8 cellular contexts compared by ENCODE assay signal in the genomic region with DNA sequence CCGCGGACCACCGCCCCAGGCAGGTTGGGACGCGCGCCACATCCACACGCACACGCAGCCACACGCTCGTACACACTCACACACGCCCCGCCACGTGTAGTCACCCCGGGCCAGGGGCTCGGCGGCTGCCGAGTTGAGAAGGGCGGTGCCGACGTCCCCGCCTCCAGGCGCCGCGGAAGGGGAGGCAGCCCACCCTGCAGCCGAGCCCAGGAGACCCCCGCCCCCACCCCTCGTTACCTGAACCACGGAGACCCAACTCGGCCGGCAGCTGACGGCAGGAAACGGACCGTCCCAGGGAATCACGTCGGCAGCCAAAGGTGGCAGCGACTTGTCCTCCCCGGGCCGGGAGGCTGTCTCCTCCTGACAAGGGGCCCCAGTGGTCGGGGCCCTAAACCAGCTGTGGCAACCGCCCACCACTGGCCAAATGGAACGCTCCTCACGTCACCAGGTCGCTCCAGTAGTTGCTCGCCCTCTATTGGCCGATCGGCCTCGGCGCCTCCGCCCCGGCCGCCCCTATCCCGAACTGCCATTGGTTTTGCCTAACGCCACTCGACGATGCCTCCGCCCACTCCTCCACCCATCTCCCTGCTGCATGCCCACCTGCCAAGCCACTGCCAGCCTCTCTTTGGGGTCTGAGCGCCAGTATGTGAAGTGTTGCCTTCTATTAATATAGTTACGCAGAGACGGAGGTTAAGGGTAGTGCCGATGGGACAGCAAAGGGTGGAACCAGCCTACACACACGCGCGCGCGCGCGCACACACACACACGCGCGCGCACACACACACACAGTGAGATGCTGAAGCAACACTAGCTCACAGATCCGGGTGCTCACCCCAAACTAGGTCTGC. TPM values are rescaled to one million over a fixed set of nuclear protein-coding genes. Genes with fewer than 3 reads are reported as not detected.
A peak's percentile ranks its signal among the peaks of the same experiment; 100 is the strongest.
DNase-seq lines count a peak whose midpoint lies in the region; ATAC-seq and TF ChIP-seq lines count a peak whose summit lies in the region.

Gene ZDHHC9, minus strand, starts transcription at position 428 of the 848 bp plus-strand sequence. CDS start 1,941 bp downstream, outside the sequence.

- no peaks in the 10 kb centered on the region for H3K27me3 ChIP-seq in DOHH2 (ENCODE audit: control insufficient read depth, low read length)

- peaks cover 21% of the 10 kb centered on the region for H3K36me3 Mint-ChIP-seq in activated T-helper 2 cell treated with anti-CD3 and anti-CD28 coated beads, Interferon-gamma antibody, Interleukin-2, Interleukin-4, amounts not matched to agents 10 μg/mL and 5 μg/mL and 100 μg/mL, durations not matched to agents 14 hours and 24 hours and 36 hours (ENCODE audit: low read depth)
- no peaks in the 10 kb centered on the region for H3K36me3 Mint-ChIP-seq in natural killer cell

- H3K27me3 Mint-ChIP-seq in activated T-helper 2 cell treated with anti-CD3 and anti-CD28 coated beads, Interferon-gamma antibody, Interleukin-2, Interleukin-4, amounts not matched to agents 10 μg/mL and 5 μg/mL and 100 μg/mL, durations not matched to agents 14 hours and 24 hours and 36 hours (ENCODE audit: low read depth) = no peaks in the 10 kb centered on the region
- H3K27me3 Mint-ChIP-seq in natural killer cell (ENCODE audit: low read depth in 2 of 2) = peaks cover 3 to 21% of the 10 kb centered on the region in 2 donors

- DNase-seq in GOT3 (lab: John Stamatoyannopoulos, UW) (peak; percentile 35), LNCaP clone FGC (ENCODE audit: low read depth) (peak; percentile 56), RPMI8226 (peak; percentile 91), fibroblast of peridontal ligament (ENCODE audit: extremely low read depth) (peak; percentile 84), natural killer cell (peak; percentile 80)
- peak; percentile 82 for DNase-seq in activated T-helper 2 cell treated with anti-CD3 and anti-CD28 coated beads, Interferon-gamma antibody, Interleukin-2, Interleukin-4, amounts not matched to agents 10 μg/mL and 5 μg/mL and 100 μg/mL, durations not matched to agents 14 hours and 24 hours and 36 hours (ENCODE audit: low spot score)
- peak; percentile 60 to 83 (median 78) for DNase-seq in stimulated activated naive CD4-positive, alpha-beta T cell (lab: John Stamatoyannopoulos, UW)

- H3K9me2 ChIP-seq in DOHH2 (replicated peaks; ENCODE audit: control insufficient read depth, low read length) = no peaks in the 10 kb centered on the region

- peak within 1 kb of the TSS; percentile 86 for H3K4me3 Mint-ChIP-seq in activated T-helper 2 cell treated with anti-CD3 and anti-CD28 coated beads, Interferon-gamma antibody, Interleukin-2, Interleukin-4, amounts not matched to agents 10 μg/mL and 5 μg/mL and 100 μg/mL, durations not matched to agents 14 hours and 24 hours and 36 hours (ENCODE audit: low read depth)
- H3K4me3 Mint-ChIP-seq in natural killer cell = peak within 1 kb of the TSS; percentile 88

- H3K36me3 ChIP-seq in DOHH2 (ENCODE audit: control insufficient read depth, low read length) = peaks cover 8% of the 10 kb centered on the region

- peak within 1 kb of the TSS; percentile 84 for H3K4me2 ChIP-seq in DOHH2 (ENCODE audit: low read length)

- peaks cover 15% of the 10 kb centered on the region for H3K79me2 ChIP-seq in DOHH2 (ENCODE audit: control insufficient read depth, low read length)

- peaks cover 16% of the 10 kb centered on the region for H3K4me1 Mint-ChIP-seq in activated T-helper 2 cell treated with anti-CD3 and anti-CD28 coated beads, Interferon-gamma antibody, Interleukin-2, Interleukin-4, amounts not matched to agents 10 μg/mL and 5 μg/mL and 100 μg/mL, durations not matched to agents 14 hours and 24 hours and 36 hours (ENCODE audit: low read depth)
- H3K4me1 Mint-ChIP-seq in natural killer cell = peaks cover 0 to 10% of the 10 kb centered on the region in 2 donors

- no peak within 1 kb of the TSS for H3K27ac ChIP-seq in DOHH2 (ENCODE audit: low read depth, low read length)

- H3K4me1 ChIP-seq in DOHH2 (ENCODE audit: control insufficient read depth, low read length) = peaks cover 20% of the 10 kb centered on the region

- H3K9me3 ChIP-seq in DOHH2 (ENCODE audit: control insufficient read depth, insufficient read depth, low read length) = no peaks in the 10 kb centered on the region

- intact Hi-C loops in activated T-helper 2 cell treated with anti-CD3 and anti-CD28 coated beads, Interferon-gamma antibody, Interleukin-2, Interleukin-4, amounts not matched to agents 10 μg/mL and 5 μg/mL and 100 μg/mL, durations not matched to agents 14 hours and 24 hours and 36 hours (cut with micrococcal nuclease) = loop anchor here (1.0 to 5.0 kb wide), 3 partner anchors 35 to 61 kb away; no protein-coding TSS in a partner anchor
- intact Hi-C loops in natural killer cell (cut with micrococcal nuclease) = no loop called here

- H3K27ac Mint-ChIP-seq in activated T-helper 2 cell treated with anti-CD3 and anti-CD28 coated beads, Interferon-gamma antibody, Interleukin-2, Interleukin-4, amounts not matched to agents 10 μg/mL and 5 μg/mL and 100 μg/mL, durations not matched to agents 14 hours and 24 hours and 36 hours = peak within 1 kb of the TSS; percentile 85
- H3K27ac Mint-ChIP-seq in natural killer cell = peak within 1 kb of the TSS; percentile 29 to 80

- H3F3A ChIP-seq in DOHH2 (ENCODE audit: control insufficient read depth, insufficient read depth) = no peaks in the 10 kb centered on the region

- H4K20me1 ChIP-seq in DOHH2 (ENCODE audit: control insufficient read depth, insufficient read depth, low read depth, low read length) = no peaks in the 10 kb centered on the region

- peak; percentile 99 for ATAC-seq in natural killer cell

- peak within 1 kb of the TSS; percentile 90 for H3K4me3 ChIP-seq in DOHH2 (ENCODE audit: low read length)
- H3K4me3 ChIP-seq in LNCaP clone FGC (ENCODE audit: low read depth, low read length) = peak within 1 kb of the TSS; percentile 56

- TF ChIP-seq CTCF in DOHH2 (IDR thresholded peaks at IDR 0.05; ENCODE audit: low read depth, low read length, poor library complexity, severe bottlenecking) (no peak), LNCaP clone FGC (IDR thresholded peaks at IDR 0.05; ENCODE audit: control insufficient read depth, extremely low read depth, insufficient read depth) (no peak), natural killer cell (IDR thresholded peaks at IDR 0.05) (no peak)

- no peaks in the 10 kb centered on the region for H3K9me3 Mint-ChIP-seq in activated T-helper 2 cell treated with anti-CD3 and anti-CD28 coated beads, Interferon-gamma antibody, Interleukin-2, Interleukin-4, amounts not matched to agents 10 μg/mL and 5 μg/mL and 100 μg/mL, durations not matched to agents 14 hours and 24 hours and 36 hours
- H3K9me3 Mint-ChIP-seq in natural killer cell = no peaks in the 10 kb centered on the region

RNA-seq across cellular contexts. Expression of gene ZDHHC9, which starts in this region (rescaled TPM):
- total RNA-seq in activated T-helper 2 cell treated with anti-CD3 and anti-CD28 coated beads, Interferon-gamma antibody, Interleukin-2, Interleukin-4, amounts not matched to agents 10 μg/mL and 5 μg/mL and 100 μg/mL, durations not matched to agents 14 hours and 24 hours and 36 hours = 13.0 and 13.9 TPM in 2 replicates
- 1 to 10 TPM; 1.0 to 3.0 (median 2.1) TPM for total RNA-seq in natural killer cell

Comparison
In these comparisons a context has a peak if more than half of its experiments do, and no peak if none do; other contexts are left out.
1. DNase-seq: peak in every context shown above with its lines; median percentile 91 in RPMI8226; 84 in fibroblast of peridontal ligament; 82 in activated T-helper 2 cell treated with anti-CD3 and anti-CD28 coated beads, Interferon-gamma antibody, Interleukin-2, Interleukin-4, amounts not matched to agents 10 μg/mL and 5 μg/mL and 100 μg/mL, durations not matched to agents 14 hours and 24 hours and 36 hours; 80 in natural killer cell; 78 in stimulated activated naive CD4-positive, alpha-beta T cell; 56 in LNCaP clone FGC; 35 in GOT3.